In genomic region chr3:42070089-42070885, GRCh38 we compare ENCODE assay signal across 12 cellular contexts. TPM values are rescaled to one million over a fixed set of nuclear protein-coding genes. Genes with fewer than 3 reads are reported as not detected.
DNase-seq lines count a peak whose midpoint lies in the region; ATAC-seq and TF ChIP-seq lines count a peak whose summit lies in the region.
"Had no signal": no experiment of that assay in that cellular context is flagged by ENCODE, and none has a peak within 500 bp of the region (broad histone marks: within the 10 kb centered on the region; RNA-seq: fewer than 3 reads in every experiment).

No MANE protein-coding gene starts in this region.

- CTCF ChIA-PET in PC-3 (lab: Charles Lee) = no interaction called here

- 90 to 95% (median 94%) methylated on average over 5 of the region's 5 CpGs for WGBS in psoas muscle, 3 donors

- H3K4me1 Mint-ChIP-seq in naive thymus-derived CD8-positive, alpha-beta T cell = peaks cover 30 to 85% (median 60%) of the 10 kb centered on the region in 4 donors

- peak overlapping the region in 1 of 10 donors; percentile 40 for H3K27ac Mint-ChIP-seq in naive thymus-derived CD8-positive, alpha-beta T cell
- H3K27ac Mint-ChIP-seq: activated T-cell treated with anti-CD3 and anti-CD28 coated beads, Interleukin-2, amount 50 U/mL, for 72 hours had no signal

- ATAC-seq in PC-3 (no peak; the same call in 1 of the 2 replicates), psoas muscle (no peak)
- no peak for ATAC-seq in naive thymus-derived CD8-positive, alpha-beta T cell
- ATAC-seq: activated T-cell treated with anti-CD3 and anti-CD28 coated beads, Interleukin-2, amount 50 U/mL, for 72 hours had no signal

- no peak overlapping the region for H3K9ac ChIP-seq in PC-3 (ENCODE audit: low read length)

- H3K36me3 ChIP-seq in PC-3 (ENCODE audit: low read depth, low read length) (no peaks in the 10 kb centered on the region), psoas muscle (ENCODE audit: insufficient read depth in 1 of 2, low read depth in 1 of 2) (no peaks in the 10 kb centered on the region)
- H3K36me3 ChIP-seq: BE2C had no signal

- H3K4me1 ChIP-seq in PC-3 (ENCODE audit: insufficient read depth, low read length) (peaks cover 29% of the 10 kb centered on the region), psoas muscle (peaks cover 79% of the 10 kb centered on the region)
- H3K4me1 ChIP-seq: BE2C had no signal

- H3K4me3 Mint-ChIP-seq in naive thymus-derived CD8-positive, alpha-beta T cell = no peak overlapping the region
- H3K4me3 Mint-ChIP-seq: activated T-cell treated with anti-CD3 and anti-CD28 coated beads, Interleukin-2, amount 50 U/mL, for 72 hours had no signal

- H3K36me3 Mint-ChIP-seq in naive thymus-derived CD8-positive, alpha-beta T cell = peaks cover 0 to 3% (median under 1%) of the 10 kb centered on the region in 3 donors

- H3K79me2 ChIP-seq in PC-3 (ENCODE audit: low read length) = peaks cover 45% of the 10 kb centered on the region

- H3K27me3 Mint-ChIP-seq in naive thymus-derived CD8-positive, alpha-beta T cell = no peaks in the 10 kb centered on the region

- no TSS peak for BruUV-seq in PC-3 (replicated peaks; lab: Mats Ljungman, UMichigan)

- H3K27ac ChIP-seq in C4-2B (peak overlapping the region; percentile 76), PC-3 (ENCODE audit: low read length) (no peak overlapping the region), epithelial cell of prostate (peak overlapping the region; percentile 10), psoas muscle (peak overlapping the region; percentile 95)

- DNase-seq in PC-3 (peak; percentile 35), epithelial cell of prostate (ENCODE audit: low read depth, low spot score) (no peak), psoas muscle (no peak), NOMO-1 treated with dmso at 0.1 percent for 144 hours (lab: John Stamatoyannopoulos, UW; ENCODE audit: unreplicated experiment) (no peak), SHP77 treated with DMSO at 0.1 percent for 48 hours (lab: John Stamatoyannopoulos, UW) (no peak)
- no peak for DNase-seq in naive thymus-derived CD8-positive, alpha-beta T cell
- no peak for DNase-seq in stimulated activated CD4-positive, alpha-beta T cell treated with anti-CD3 and anti-CD28 coated beads, Interleukin-4, amount 100 ng/mL, for 1 hour
- DNase-seq: activated T-cell treated with anti-CD3 and anti-CD28 coated beads, Interleukin-2, amount 50 U/mL, for 72 hours; BE2C; glutamatergic neuron; stimulated activated naive CD4-positive, alpha-beta T cell had no signal

- H3K27me3 ChIP-seq in PC-3 (ENCODE audit: low read length) = no peaks in the 10 kb centered on the region
- no peaks in the 10 kb centered on the region for H3K27me3 ChIP-seq in psoas muscle (ENCODE audit: insufficient read depth in 3 of 3, low read length in 2 of 3)
- H3K27me3 ChIP-seq: BE2C had no signal

- no peaks in the 10 kb centered on the region for H3K9me2 ChIP-seq in PC-3 (replicated peaks; ENCODE audit: low read length)

- H3K4me3 ChIP-seq in PC-3 (ENCODE audit: low read length) (no peak overlapping the region), psoas muscle (no peak overlapping the region)

- no peak overlapping the region for H3K4me2 ChIP-seq in PC-3 (ENCODE audit: low read length)

- intact Hi-C loops in PC-3 (cut with micrococcal nuclease) = no loop called here
- intact Hi-C loops in psoas muscle (cut with DNase I) = loop anchor here in 1 of 2 donors (5.0 kb wide), 1 partner anchor 48 kb away; no protein-coding TSS in a partner anchor

- 0 out of 2 replicates have a peak, but pooled peaks cover 7% of the 10 kb centered on the region for H4K20me1 ChIP-seq in PC-3 (ENCODE audit: low read length)

- no peaks in the 10 kb centered on the region for H3K9me3 ChIP-seq in PC-3 (ENCODE audit: low read length)
- H3K9me3 ChIP-seq in psoas muscle = no peaks in the 10 kb centered on the region
- H3K9me3 ChIP-seq: BE2C had no signal

- no peak overlapping the region for H2AFZ ChIP-seq in PC-3 (ENCODE audit: low read length)

- TF ChIP-seq CTCF in C4-2B (conservative IDR thresholded peaks at IDR 0.05) (no peak), PC-3 (conservative IDR thresholded peaks at IDR 0.05; ENCODE audit: low read depth, low read length) (no peak), psoas muscle (IDR thresholded peaks at IDR 0.05) (no peak)

- H3F3A ChIP-seq in PC-3 (ENCODE audit: low read length, unreplicated experiment) = peaks cover 3% of the 10 kb centered on the region

- no peaks in the 10 kb centered on the region for H3K9me3 Mint-ChIP-seq in naive thymus-derived CD8-positive, alpha-beta T cell
- H3K9me3 Mint-ChIP-seq: activated T-cell treated with anti-CD3 and anti-CD28 coated beads, Interleukin-2, amount 50 U/mL, for 72 hours had no signal

- POLR2A ChIA-PET in PC-3 (lab: Charles Lee; ENCODE audit: unreplicated experiment) = no interaction called here
- POLR2A ChIA-PET in naive thymus-derived CD8-positive, alpha-beta T cell (lab: Charles Lee) = no interaction called here

RNA-seq across cellular contexts. Expression of gene TRAK1, which starts 20.9 kb away (rescaled TPM):
- total RNA-seq in PC-3 (2014; rRNA removed) (23.4 and 29.0 TPM in 2 replicates), psoas muscle (100 to 1,000 TPM in 3 of 4 donors, 10 to 100 TPM in 1; 94.8 to 128 (median 120) TPM)
- 10 to 100 TPM; 30.8 to 68.2 (median 45.2) TPM for polyA plus RNA-seq in psoas muscle
- 10 to 100 TPM; 18.8 to 19.1 TPM for total RNA-seq in naive thymus-derived CD8-positive, alpha-beta T cell
- polyA plus RNA-seq in naive thymus-derived CD8-positive, alpha-beta T cell = 1 to 10 TPM; 4.3 to 8.3 (median 4.8) TPM
